ENCODE assay signal across 10 cellular contexts in genomic region chr1:211541715-211542477, GRCh38. TPM values are rescaled to one million over a fixed set of nuclear protein-coding genes. Genes with fewer than 3 reads are reported as not detected.
DNase-seq lines count a peak whose midpoint lies in the region; ATAC-seq and TF ChIP-seq lines count a peak whose summit lies in the region.
"Had no signal": no experiment of that assay in that cellular context is flagged by ENCODE, and none has a peak within 500 bp of the region (broad histone marks: within the 10 kb centered on the region; RNA-seq: fewer than 3 reads in every experiment).

No MANE protein-coding gene starts in this region.

- no peaks in the 10 kb centered on the region for H3K9me3 ChIP-seq in prostate gland

- intact Hi-C loops in left cardiac atrium (cut with DNase I) (no loop called here), prostate gland (cut with DNase I) (no loop called here)

- TF ChIP-seq CTCF in astrocyte of the cerebellum (IDR thresholded peaks at IDR 0.05; ENCODE audit: low read depth, low read length, missing control alignments): no peak
- TF ChIP-seq CTCF in prostate gland (IDR thresholded peaks at IDR 0.05): no peak

- 16% methylated on average over 7 of the region's 7 CpGs for WGBS in prostate gland

- H3K4me3 ChIP-seq in H7 (ENCODE audit: insufficient read depth, low read depth, low read length): no peak overlapping the region
- no peak overlapping the region for H3K4me3 ChIP-seq in astrocyte of the cerebellum (ENCODE audit: low read depth, low read length)
- no peak overlapping the region for H3K4me3 ChIP-seq in prostate gland
- H3K4me3 ChIP-seq: smooth muscle cell had no signal

- H3K27ac ChIP-seq in prostate gland: peak overlapping the region; percentile 59 to 62

- H3K27me3 ChIP-seq in H7 (ENCODE audit: control insufficient read depth, insufficient read depth, low read length) (no peaks in the 10 kb centered on the region; the same call in 1 of the 2 replicates), prostate gland (replicated peaks; ENCODE audit: insufficient read depth) (no peaks in the 10 kb centered on the region)

- DNase-seq in H7 (peak; percentile 3), astrocyte of the cerebellum (ENCODE audit: low read depth) (peak; percentile 68), left cardiac atrium (no peak), prostate gland (ENCODE audit: low spot score) (peak; percentile 82)
- DNase-seq: activated T-cell treated with anti-CD3 and anti-CD28 coated beads, Interleukin-2, amount 50 U/mL, for 72 hours; SIG-M5 had no signal

- H3K36me3 ChIP-seq in H7 (replicated peaks; ENCODE audit: control insufficient read depth, insufficient read depth, low read length) (no peaks in the 10 kb centered on the region), prostate gland (no peaks in the 10 kb centered on the region)

- in situ Hi-C loops in astrocyte of the cerebellum (cut with HindIII; ENCODE audit: low sequenced_read_pairs): no loop called here

- no peak for TF ChIP-seq POLR2A in prostate gland (IDR thresholded peaks at IDR 0.05)

- no peaks in the 10 kb centered on the region for H3K4me1 ChIP-seq in prostate gland (replicated peaks)

- peak; percentile 14 to 21 for ATAC-seq in left cardiac atrium
- no peak for ATAC-seq in GM18502 (IDR thresholded peaks at IDR 0.05; ENCODE audit: poor library complexity, unreplicated experiment)
- ATAC-seq in HG03139 (IDR thresholded peaks at IDR 0.05; ENCODE audit: unreplicated experiment): no peak
- ATAC-seq in HG03460 (IDR thresholded peaks at IDR 0.05; ENCODE audit: unreplicated experiment): no peak
- ATAC-seq: activated T-cell treated with anti-CD3 and anti-CD28 coated beads, Interleukin-2, amount 50 U/mL, for 72 hours had no signal

RNA-seq across cellular contexts. Expression of gene SLC30A1, which starts 37.1 kb away (rescaled TPM):
- total RNA-seq in H7 (2014; rRNA removed; shearing (Covaris generic)): 9.1 and 12.4 TPM in 2 replicates
- total RNA-seq in left cardiac atrium (10 to 100 TPM; 11.0 to 13.9 TPM), prostate gland (10 to 100 TPM; 12.5 to 22.0 TPM)

RNA-seq across cellular contexts. Expression of gene RD3, which starts 49.9 kb away (rescaled TPM):
- 0.11 TPM in 1 of 2 replicates, not detected in the other for total RNA-seq in H7 (2014; rRNA removed; shearing (Covaris generic))
- not detected for total RNA-seq in left cardiac atrium
- under 1 TPM; 0.27 to 0.28 TPM for total RNA-seq in prostate gland
- total RNA-seq: activated T-cell treated with anti-CD3 and anti-CD28 coated beads, Interleukin-2, amount 50 U/mL, for 72 hours; smooth muscle cell had no signal

Comparison
In these comparisons a context has a peak if more than half of its experiments do, and no peak if none do; other contexts are left out.
1. ATAC-seq: peak in left cardiac atrium (2 of 2); none in GM18502 (single experiment), HG03139 (single experiment) and HG03460 (single experiment).